ENCODE assay signal across 11 cellular contexts in the genomic region with DNA sequence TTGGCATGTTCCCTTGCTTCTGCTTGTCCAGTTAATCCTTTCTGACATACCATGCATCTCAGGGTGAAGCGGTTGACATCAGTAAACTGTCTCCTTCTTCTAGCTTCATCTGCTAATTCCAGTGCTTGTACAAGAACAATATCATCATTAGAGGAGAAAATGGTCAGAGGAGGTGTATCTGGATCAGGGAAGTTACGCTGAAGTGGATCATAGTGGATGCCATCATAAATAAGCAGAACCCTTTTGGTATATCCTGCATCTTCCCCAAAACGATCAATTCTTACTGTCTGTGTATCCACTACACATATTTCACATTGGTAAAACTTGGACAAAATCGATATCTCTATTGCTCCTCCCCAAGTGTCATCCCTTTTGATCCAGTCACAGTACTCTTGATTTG. TPM values are rescaled to one million over a fixed set of nuclear protein-coding genes. Genes with fewer than 3 reads are reported as not detected.
DNase-seq lines count a peak whose midpoint lies in the region; ATAC-seq, FAIRE-seq and TF ChIP-seq lines count a peak whose summit lies in the region.
"Had no signal": no experiment of that assay in that cellular context is flagged by ENCODE, and none has a peak within 500 bp of the region (broad histone marks: within the 10 kb centered on the region; RNA-seq: fewer than 3 reads in every experiment).

No MANE protein-coding gene starts in this region.

- H3K27ac ChIP-seq in astrocyte (ENCODE audit: low read depth, low read length) = no peak overlapping the region
- H3K27ac ChIP-seq in osteoblast (ENCODE audit: low read depth, low read length) = no peak overlapping the region

- no peak for TF ChIP-seq CTCF in astrocyte (IDR thresholded peaks at IDR 0.05; ENCODE audit: insufficient read depth, low read depth, low read length)
- no peak for TF ChIP-seq CTCF in osteoblast (IDR thresholded peaks at IDR 0.05; ENCODE audit: extremely low read depth, low read depth, low read length)

- no peak for DNase-seq in activated CD4-positive, alpha-beta T cell treated with anti-CD3 and anti-CD28 coated beads, Interleukin-2, amount 10 ng/mL, durations not matched to agents 24 days and 14 days
- no peak for DNase-seq in activated CD4-positive, alpha-beta T cell treated with anti-CD3 and anti-CD28 coated beads for 4 hours
- DNase-seq in astrocyte (ENCODE audit: low read depth) = no peak
- no peak for DNase-seq in osteoblast (ENCODE audit: insufficient read length, low spot score, missing footprints)
- no peak for DNase-seq in activated CD8-positive, alpha-beta memory T cell treated with anti-CD3 and anti-CD28 coated beads, Interleukin-2, amount 50 U/mL, for 48 hours
- DNase-seq: ACHN; activated naive CD4-positive, alpha-beta T cell; EL; NCI-H1105 treated with DMSO at 0.1 percent for 48 hours had no signal

- H3K4me3 ChIP-seq in astrocyte (ENCODE audit: insufficient read depth, low read depth, low read length) (no peak overlapping the region), osteoblast (ENCODE audit: insufficient read depth, low read length) (no peak overlapping the region)

- H3K9ac ChIP-seq in astrocyte (ENCODE audit: low read length) = peak overlapping the region; percentile 98

- H2AFZ ChIP-seq in astrocyte (ENCODE audit: low read depth, low read length) (no peak overlapping the region), osteoblast (ENCODE audit: low read length) (no peak overlapping the region)

- H3K4me2 ChIP-seq in astrocyte (ENCODE audit: low read length) (peak overlapping the region; percentile 93), osteoblast (ENCODE audit: insufficient read depth, low read length) (peak overlapping the region; percentile 95)

- no peaks in the 10 kb centered on the region for H3K9me3 ChIP-seq in astrocyte (ENCODE audit: insufficient read depth, low read depth, low read length)
- H3K9me3 ChIP-seq in osteoblast (ENCODE audit: low read depth, low read length) = no peaks in the 10 kb centered on the region

- H3K4me3 Mint-ChIP-seq in activated CD4-positive, alpha-beta T cell treated with anti-CD3 and anti-CD28 coated beads, Interleukin-2, amount 10 ng/mL, durations not matched to agents 24 days and 14 days = peak overlapping the region; percentile 98
- peak overlapping the region; percentile 100 for H3K4me3 Mint-ChIP-seq in astrocyte (ENCODE audit: unreplicated experiment)

- H3K36me3 Mint-ChIP-seq in activated CD4-positive, alpha-beta T cell treated with anti-CD3 and anti-CD28 coated beads, Interleukin-2, amount 10 ng/mL, durations not matched to agents 24 days and 14 days (ENCODE audit: low read depth) = peaks cover 37% of the 10 kb centered on the region
- H3K36me3 Mint-ChIP-seq in astrocyte (ENCODE audit: low read depth, unreplicated experiment) = peaks cover 6% of the 10 kb centered on the region

- no peak for ATAC-seq in GM19351 (IDR thresholded peaks at IDR 0.05; ENCODE audit: unreplicated experiment)

- H3K27ac Mint-ChIP-seq in activated CD4-positive, alpha-beta T cell treated with anti-CD3 and anti-CD28 coated beads, Interleukin-2, amount 10 ng/mL, durations not matched to agents 24 days and 14 days = no peak overlapping the region
- no peak overlapping the region for H3K27ac Mint-ChIP-seq in astrocyte (ENCODE audit: unreplicated experiment)

- intact Hi-C loops in activated CD4-positive, alpha-beta T cell treated with anti-CD3 and anti-CD28 coated beads, Interleukin-2, amount 10 ng/mL, durations not matched to agents 24 days and 14 days (cut with micrococcal nuclease) = no loop called here

- H3K36me3 ChIP-seq in astrocyte (ENCODE audit: insufficient read depth, low read length) (peaks cover 16% of the 10 kb centered on the region), osteoblast (ENCODE audit: insufficient read depth, low read length) (peaks cover 22% of the 10 kb centered on the region)

- H4K20me1 ChIP-seq in astrocyte (ENCODE audit: insufficient read depth, low read length) (peaks cover 35% of the 10 kb centered on the region), osteoblast (ENCODE audit: insufficient read depth, low read length) (peaks cover 28% of the 10 kb centered on the region)

- peaks cover 2% of the 10 kb centered on the region for H3K27me3 Mint-ChIP-seq in activated CD4-positive, alpha-beta T cell treated with anti-CD3 and anti-CD28 coated beads, Interleukin-2, amount 10 ng/mL, durations not matched to agents 24 days and 14 days
- no peaks in the 10 kb centered on the region for H3K27me3 Mint-ChIP-seq in astrocyte (ENCODE audit: low read depth, unreplicated experiment)

- H3K4me1 Mint-ChIP-seq in activated CD4-positive, alpha-beta T cell treated with anti-CD3 and anti-CD28 coated beads, Interleukin-2, amount 10 ng/mL, durations not matched to agents 24 days and 14 days = peaks cover 47% of the 10 kb centered on the region
- H3K4me1 Mint-ChIP-seq in astrocyte (ENCODE audit: low read depth, unreplicated experiment) = peaks cover 26% of the 10 kb centered on the region

- H3K27me3 ChIP-seq in astrocyte (ENCODE audit: insufficient read depth, low read length) (no peaks in the 10 kb centered on the region), osteoblast (ENCODE audit: insufficient read depth, low read length) (no peaks in the 10 kb centered on the region)

- H3K4me1 ChIP-seq in astrocyte (ENCODE audit: insufficient read depth, low read length) (peaks cover 22% of the 10 kb centered on the region), osteoblast (ENCODE audit: insufficient read depth, low read length) (peaks cover 36% of the 10 kb centered on the region)

- H3K9me3 Mint-ChIP-seq in activated CD4-positive, alpha-beta T cell treated with anti-CD3 and anti-CD28 coated beads, Interleukin-2, amount 10 ng/mL, durations not matched to agents 24 days and 14 days = no peaks in the 10 kb centered on the region
- H3K9me3 Mint-ChIP-seq in astrocyte (ENCODE audit: unreplicated experiment) = no peaks in the 10 kb centered on the region

- no peak for FAIRE-seq in astrocyte (lab: Jason Lieb, UNC)
- FAIRE-seq: H1 had no signal

- H3K79me2 ChIP-seq in astrocyte (ENCODE audit: insufficient read depth, low read length) = peaks cover 62% of the 10 kb centered on the region
- peaks cover 56% of the 10 kb centered on the region for H3K79me2 ChIP-seq in osteoblast (ENCODE audit: insufficient read depth, low read length)

RNA-seq across cellular contexts. Expression of a gene that starts 2.0 kb away (rescaled TPM):
- total RNA-seq in activated CD4-positive, alpha-beta T cell treated with anti-CD3 and anti-CD28 coated beads, Interleukin-2, amount 10 ng/mL, durations not matched to agents 24 days and 14 days = 7.8 and 8.0 TPM in 2 replicates
- 13.4 and 14.8 TPM in 2 replicates for total RNA-seq in astrocyte
- 8.0 and 8.3 TPM in 2 replicates for total RNA-seq in osteoblast

RNA-seq across cellular contexts. Expression of a gene that starts 4.0 kb away (rescaled TPM):
- total RNA-seq in activated CD4-positive, alpha-beta T cell treated with anti-CD3 and anti-CD28 coated beads, Interleukin-2, amount 10 ng/mL, durations not matched to agents 24 days and 14 days = 2.6 and 3.5 TPM in 2 replicates
- total RNA-seq in astrocyte (6.2 and 6.9 TPM in 2 replicates), osteoblast (14.5 and 17.7 TPM in 2 replicates)

RNA-seq across cellular contexts. Expression of a gene that starts 16.5 kb away (rescaled TPM):
- total RNA-seq in activated CD4-positive, alpha-beta T cell treated with anti-CD3 and anti-CD28 coated beads, Interleukin-2, amount 10 ng/mL, durations not matched to agents 24 days and 14 days = not detected in 2 replicates
- 0.14 and 0.86 TPM in 2 replicates for total RNA-seq in astrocyte
- total RNA-seq in osteoblast = not detected in 2 replicates

RNA-seq across cellular contexts. Expression of a gene that starts 39.6 kb away (rescaled TPM):
- total RNA-seq in activated CD4-positive, alpha-beta T cell treated with anti-CD3 and anti-CD28 coated beads, Interleukin-2, amount 10 ng/mL, durations not matched to agents 24 days and 14 days = 0.43 and 0.82 TPM in 2 replicates
- 0.25 and 0.36 TPM in 2 replicates for total RNA-seq in astrocyte
- not detected in 2 replicates for total RNA-seq in osteoblast
- total RNA-seq: H1 had no signal

RNA-seq across cellular contexts. Expression of a gene that starts 55.0 kb away (rescaled TPM):
- not detected in 2 replicates for total RNA-seq in activated CD4-positive, alpha-beta T cell treated with anti-CD3 and anti-CD28 coated beads, Interleukin-2, amount 10 ng/mL, durations not matched to agents 24 days and 14 days
- total RNA-seq in astrocyte = not detected in 2 replicates
- total RNA-seq in osteoblast = not detected in 2 replicates
- total RNA-seq: H1 had no signal
